ENCODE assay signal across 22 cellular contexts in genomic region chr1:201734776-201735175, GRCh38.
"Had no signal": no experiment of that assay in that cellular context is flagged by ENCODE, and none has a peak within 500 bp of the region (broad histone marks: within the 10 kb centered on the region; RNA-seq: fewer than 3 reads in every experiment).

No MANE protein-coding gene starts in this region.

- H2AFZ ChIP-seq: hepatocyte had no signal

- H3K4me3 ChIP-seq: hepatocyte, lung, ovary, SK-N-MC, tibial nerve, uterus had no signal

- H3K9me3 ChIP-seq: ovary, tibial nerve, uterus had no signal

- H3K27ac ChIP-seq: hepatocyte, ovary, SK-N-MC, tibial nerve, uterus had no signal

- ATAC-seq: activated naive CD8-positive, alpha-beta T cell treated with anti-CD3 and anti-CD28 coated beads, Interleukin-2, amount 50 U/mL, for 24 hours; esophagus mucosa; sciatic nerve; stimulated activated effector memory CD8-positive, alpha-beta T cell treated with anti-CD3 and anti-CD28 coated beads, Interleukin-12 subunit alpha, Interleukin-12 subunit beta, amount 100 ng/mL, for 72 hours had no signal

- H3K9me3 Mint-ChIP-seq: activated CD4-positive, alpha-beta memory T cell treated with anti-CD3 and anti-CD28 coated beads, Interleukin-2, amount 10 ng/mL, durations not matched to agents 7 days and 5 days; activated naive CD4-positive, alpha-beta T cell treated with anti-CD3 and anti-CD28 coated beads, Interleukin-2, amount 10 ng/mL, durations not matched to agents 7 days and 5 days; activated naive CD8-positive, alpha-beta T cell treated with anti-CD3 and anti-CD28 coated beads, Interleukin-2, amount 50 U/mL, for 24 hours; activated T-cell treated with anti-CD3 and anti-CD28 coated beads, Interleukin-2, amount 50 U/mL, for 24 hours; stimulated activated effector memory CD8-positive, alpha-beta T cell treated with anti-CD3 and anti-CD28 coated beads, Interleukin-12 subunit alpha, Interleukin-12 subunit beta, amount 100 ng/mL, for 72 hours had no signal

- DNase-seq: activated CD4-positive, alpha-beta memory T cell treated with anti-CD3 and anti-CD28 coated beads, Interleukin-2, amount 10 ng/mL, durations not matched to agents 7 days and 5 days; activated CD4-positive, alpha-beta T cell treated with anti-CD3 and anti-CD28 coated beads for 48 hours; activated CD4-positive, CD25-positive, alpha-beta regulatory T cell; activated effector memory CD4-positive, alpha-beta T cell treated with Interleukin-2 at 50 U/mL for 16 hours; activated naive CD4-positive, alpha-beta T cell treated with anti-CD3 and anti-CD28 coated beads, Interleukin-2, amount 10 ng/mL, durations not matched to agents 7 days and 5 days; activated naive CD8-positive, alpha-beta T cell treated with anti-CD3 and anti-CD28 coated beads, Interleukin-2, amount 50 U/mL, for 24 hours; activated T-cell treated with anti-CD3 and anti-CD28 coated beads, Interleukin-2, amount 50 U/mL, for 24 hours; aorta; cerebellar nuclear complex; cortex of kidney; effector CD4-positive, alpha-beta T cell; midbrain; ovary; stimulated activated CD4-positive, alpha-beta T cell treated with anti-CD3 and anti-CD28 coated beads, Interleukin-4, amount 100 ng/mL, for 24 hours; uterus had no signal

- H3K4me2 ChIP-seq: hepatocyte had no signal

- H3K4me1 ChIP-seq: uterus had no signal

- H3K4me3 Mint-ChIP-seq: activated CD4-positive, alpha-beta memory T cell treated with anti-CD3 and anti-CD28 coated beads, Interleukin-2, amount 10 ng/mL, durations not matched to agents 7 days and 5 days; activated naive CD4-positive, alpha-beta T cell treated with anti-CD3 and anti-CD28 coated beads, Interleukin-2, amount 10 ng/mL, durations not matched to agents 7 days and 5 days; activated naive CD8-positive, alpha-beta T cell treated with anti-CD3 and anti-CD28 coated beads, Interleukin-2, amount 50 U/mL, for 24 hours; activated T-cell treated with anti-CD3 and anti-CD28 coated beads, Interleukin-2, amount 50 U/mL, for 24 hours; stimulated activated effector memory CD8-positive, alpha-beta T cell treated with anti-CD3 and anti-CD28 coated beads, Interleukin-12 subunit alpha, Interleukin-12 subunit beta, amount 100 ng/mL, for 72 hours had no signal

- H3K27me3 ChIP-seq: hepatocyte, ovary, tibial nerve, uterus had no signal

- H3K36me3 ChIP-seq: ovary, tibial nerve, uterus had no signal

- H3K36me3 Mint-ChIP-seq: activated naive CD4-positive, alpha-beta T cell treated with anti-CD3 and anti-CD28 coated beads, Interleukin-2, amount 10 ng/mL, durations not matched to agents 7 days and 5 days; stimulated activated effector memory CD8-positive, alpha-beta T cell treated with anti-CD3 and anti-CD28 coated beads, Interleukin-12 subunit alpha, Interleukin-12 subunit beta, amount 100 ng/mL, for 72 hours had no signal
